ENCODE assay signal across 1 cellular context in the genomic region with DNA sequence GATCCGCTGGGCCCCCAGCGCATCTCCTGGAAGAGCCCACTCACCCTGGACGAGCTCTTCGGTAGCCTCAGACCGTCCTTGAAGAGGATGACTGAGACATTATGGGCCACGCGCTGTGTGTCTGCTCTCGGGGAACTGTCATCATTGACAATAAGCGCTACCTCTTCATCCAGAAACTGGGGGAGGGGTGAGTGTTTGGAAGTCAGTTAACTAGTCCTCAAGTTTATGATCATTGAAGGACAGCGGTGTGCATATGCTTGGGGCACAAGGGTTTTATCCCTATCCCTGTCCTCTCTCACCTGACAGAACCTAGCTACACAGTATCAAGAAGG.
TF ChIP-seq lines count a peak whose summit lies in the region.

No MANE protein-coding gene starts in this region.

TF ChIP-seq in K562, 482 proteins besides CTCF, POLR2A, EP300 and RAD21:
- TF ChIP-seq ZNF79 (CRISPR knock-in tag; IDR thresholded peaks at IDR 0.05; ENCODE audit: low read depth) (no peak), NR2C2 (CRISPR knock-in tag; IDR thresholded peaks at IDR 0.05) (no peak), NR2C2 (tag; IDR thresholded peaks at IDR 0.05) (no peak), HNRNPUL1 (IDR thresholded peaks at IDR 0.05; ENCODE audit: low read length) (no peak)
- TF ChIP-seq, protein P1, sequence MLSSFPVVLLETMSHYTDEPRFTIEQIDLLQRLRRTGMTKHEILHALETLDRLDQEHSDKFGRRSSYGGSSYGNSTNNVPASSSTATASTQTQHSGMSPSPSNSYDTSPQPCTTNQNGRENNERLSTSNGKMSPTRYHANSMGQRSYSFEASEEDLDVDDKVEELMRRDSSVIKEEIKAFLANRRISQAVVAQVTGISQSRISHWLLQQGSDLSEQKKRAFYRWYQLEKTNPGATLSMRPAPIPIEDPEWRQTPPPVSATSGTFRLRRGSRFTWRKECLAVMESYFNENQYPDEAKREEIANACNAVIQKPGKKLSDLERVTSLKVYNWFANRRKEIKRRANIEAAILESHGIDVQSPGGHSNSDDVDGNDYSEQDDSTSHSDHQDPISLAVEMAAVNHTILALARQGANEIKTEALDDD (IDR thresholded peaks at IDR 0.05): peak; percentile 69; the same call in 1 of the 2 replicates
